In genomic region chr2:28300921-28301341, GRCh38 we compare ENCODE assay signal across 1 cellular context.
TF ChIP-seq lines count a peak whose summit lies in the region.

No MANE protein-coding gene starts in this region.

TF ChIP-seq in H1, 55 proteins besides CTCF, POLR2A, EP300 and RAD21:
- TF ChIP-seq TAF1 (IDR thresholded peaks at IDR 0.05; ENCODE audit: low read depth, low read length) (no peak), YY1 (IDR thresholded peaks at IDR 0.05; ENCODE audit: low read depth, low read length) (no peak), KDM1A (IDR thresholded peaks at IDR 0.05; ENCODE audit: borderline replicate concordance, low read length) (no peak), TCF12 (IDR thresholded peaks at IDR 0.05; ENCODE audit: low read depth, low read length) (no peak), BRCA1 (IDR thresholded peaks at IDR 0.05; ENCODE audit: low read depth, low read length) (no peak), CBX5 (IDR thresholded peaks at IDR 0.05; ENCODE audit: low read depth, low read length) (no peak), EZH2 (IDR thresholded peaks at IDR 0.05; ENCODE audit: low read depth, low read length, severe bottlenecking) (no peak), MAX (IDR thresholded peaks at IDR 0.05) (no peak), HDAC2 (IDR thresholded peaks at IDR 0.05; ENCODE audit: borderline replicate concordance in 1 of 2, low read depth in 2 of 2, low read length in 2 of 2) (no peak), CBX8 (IDR thresholded peaks at IDR 0.05; ENCODE audit: borderline replicate concordance, low read depth, low read length) (no peak), SP1 (IDR thresholded peaks at IDR 0.05; ENCODE audit: low read depth, low read length) (no peak), TBP (IDR thresholded peaks at IDR 0.05; ENCODE audit: low read depth, low read length) (no peak), EGR1 (IDR thresholded peaks at IDR 0.05; ENCODE audit: borderline replicate concordance, low read depth, low read length) (no peak), CTBP2 (IDR thresholded peaks at IDR 0.05; ENCODE audit: borderline replicate concordance, insufficient read depth, insufficient read length, low read length) (no peak)
